30 cellular contexts compared by ENCODE assay signal in genomic region chr2:155630760-155631159, GRCh38.
"Had no signal": no experiment of that assay in that cellular context is flagged by ENCODE, and none has a peak within 500 bp of the region (broad histone marks: within the 10 kb centered on the region; RNA-seq: fewer than 3 reads in every experiment).

No MANE protein-coding gene starts in this region.

- H3K4me3 ChIP-seq: K562, Peyer's patch, SJSA1 had no signal

- H3K27ac ChIP-seq: Peyer's patch, RWPE1, SJSA1 had no signal

- H3K27me3 Mint-ChIP-seq: activated B cell treated with CpG ODN at 0.5 μM for 24 hours; activated CD4-positive, alpha-beta T cell treated with anti-CD3 and anti-CD28 coated beads, Interleukin-2, amount 10 ng/mL, durations not matched to agents 24 days and 14 days; activated naive CD8-positive, alpha-beta T cell treated with anti-CD3 and anti-CD28 coated beads, Interleukin-2, amount 50 U/mL, for 24 hours; brain; central memory CD8-positive, alpha-beta T cell had no signal

- H3K27me3 ChIP-seq: Peyer's patch, SJSA1 had no signal

- H3K9me3 Mint-ChIP-seq: activated CD4-positive, alpha-beta T cell treated with anti-CD3 and anti-CD28 coated beads, Interleukin-2, amount 10 ng/mL, durations not matched to agents 24 days and 14 days; activated naive CD8-positive, alpha-beta T cell treated with anti-CD3 and anti-CD28 coated beads, Interleukin-2, amount 50 U/mL, for 24 hours; brain; central memory CD8-positive, alpha-beta T cell; T-helper 1 cell treated with Interleukin-12 subunit alpha and Interleukin-12 subunit beta and Interleukin-4 antibody, amounts not matched to agents 30 μg/mL and 1 μg/mL, for 36 hours had no signal

- DNase-seq: activated B cell treated with CpG ODN at 0.5 μM for 24 hours; activated CD4-positive, alpha-beta T cell treated with anti-CD3 and anti-CD28 coated beads for 1 hour; activated CD4-positive, alpha-beta T cell treated with anti-CD3 and anti-CD28 coated beads, Interleukin-2, amount 10 ng/mL, durations not matched to agents 24 days and 14 days; activated CD4-positive, alpha-beta T cell treated with anti-CD3 and anti-CD28 coated beads, Interleukin-2, amount 50 U/mL, for 48 hours; activated CD8-positive, alpha-beta memory T cell treated with anti-CD3 and anti-CD28 coated beads for 24 hours; activated effector memory CD4-positive, alpha-beta T cell treated with anti-CD3 and anti-CD28 coated beads, Interleukin-2, amount 50 U/mL, for 16 hours; activated naive CD4-positive, alpha-beta T cell treated with Interleukin-2 at 50 U/mL for 16 hours; activated naive CD8-positive, alpha-beta T cell treated with anti-CD3 and anti-CD28 coated beads, Interleukin-2, amount 50 U/mL, for 24 hours; activated T-cell treated with anti-CD3 and anti-CD28 coated beads, Interleukin-2, amount 50 U/mL, for 4 hours; amniotic stem cell; Karpas-422; NCI-H1092; NCI-H1417; NCI-H2029; NCI-H2107; NCI-H510A; NCI-H526 treated with DMSO at 0.1 percent for 48 hours; NCI-H82; NK-92 treated with Interleukin-12 subunit alpha and Interleukin-12 subunit beta, amount 100 ng/mL, for 24 hours; Peyer's patch; Right ventricle myocardium superior; SW 1271 had no signal

- H3K27ac Mint-ChIP-seq: activated B cell treated with CpG ODN at 0.5 μM for 24 hours; activated CD4-positive, alpha-beta T cell treated with anti-CD3 and anti-CD28 coated beads, Interleukin-2, amount 10 ng/mL, durations not matched to agents 24 days and 14 days; activated naive CD4-positive, alpha-beta T cell treated with anti-CD3 and anti-CD28 coated beads, Interleukin-2, amount 50 U/mL, for 72 hours; activated naive CD8-positive, alpha-beta T cell treated with anti-CD3 and anti-CD28 coated beads, Interleukin-2, amount 50 U/mL, for 24 hours; brain; T-helper 1 cell treated with Interleukin-12 subunit alpha and Interleukin-12 subunit beta and Interleukin-4 antibody, amounts not matched to agents 30 μg/mL and 1 μg/mL, for 36 hours had no signal

- ATAC-seq: activated naive CD4-positive, alpha-beta T cell treated with anti-CD3 and anti-CD28 coated beads, Interleukin-2, amount 50 U/mL, for 72 hours; activated naive CD8-positive, alpha-beta T cell treated with anti-CD3 and anti-CD28 coated beads, Interleukin-2, amount 50 U/mL, for 24 hours; activated T-cell treated with anti-CD3 and anti-CD28 coated beads, Interleukin-2, amount 50 U/mL, for 4 hours; K562; SK-N-SH treated with all-trans-retinoic acid at 6 μM for 48 hours had no signal

- H3K4me1 ChIP-seq: Peyer's patch, SJSA1 had no signal

- H3K36me3 ChIP-seq: Peyer's patch, SJSA1 had no signal

- H3K36me3 Mint-ChIP-seq: activated naive CD4-positive, alpha-beta T cell treated with anti-CD3 and anti-CD28 coated beads, Interleukin-2, amount 50 U/mL, for 72 hours; brain had no signal

- H3K9me3 ChIP-seq: Peyer's patch, SJSA1 had no signal

- H3K4me1 Mint-ChIP-seq: activated B cell treated with CpG ODN at 0.5 μM for 24 hours; activated CD4-positive, alpha-beta T cell treated with anti-CD3 and anti-CD28 coated beads, Interleukin-2, amount 10 ng/mL, durations not matched to agents 24 days and 14 days; activated naive CD8-positive, alpha-beta T cell treated with anti-CD3 and anti-CD28 coated beads, Interleukin-2, amount 50 U/mL, for 24 hours; central memory CD8-positive, alpha-beta T cell had no signal

- H3K4me3 Mint-ChIP-seq: activated B cell treated with CpG ODN at 0.5 μM for 24 hours; activated CD4-positive, alpha-beta T cell treated with anti-CD3 and anti-CD28 coated beads, Interleukin-2, amount 10 ng/mL, durations not matched to agents 24 days and 14 days; activated naive CD8-positive, alpha-beta T cell treated with anti-CD3 and anti-CD28 coated beads, Interleukin-2, amount 50 U/mL, for 24 hours; activated T-cell treated with anti-CD3 and anti-CD28 coated beads, Interleukin-2, amount 50 U/mL, for 4 hours; brain; central memory CD8-positive, alpha-beta T cell; T-helper 1 cell treated with Interleukin-12 subunit alpha and Interleukin-12 subunit beta and Interleukin-4 antibody, amounts not matched to agents 30 μg/mL and 1 μg/mL, for 36 hours had no signal
